3 cellular contexts compared by ENCODE assay signal in genomic region chr13:114315074-114315785, GRCh38.
TF ChIP-seq lines count a peak whose summit lies in the region.

No MANE protein-coding gene starts in this region.

TF ChIP-seq in SK-N-SH, 30 proteins besides CTCF, POLR2A, EP300 and RAD21 (continued from another document):
- TF ChIP-seq, protein P1, sequence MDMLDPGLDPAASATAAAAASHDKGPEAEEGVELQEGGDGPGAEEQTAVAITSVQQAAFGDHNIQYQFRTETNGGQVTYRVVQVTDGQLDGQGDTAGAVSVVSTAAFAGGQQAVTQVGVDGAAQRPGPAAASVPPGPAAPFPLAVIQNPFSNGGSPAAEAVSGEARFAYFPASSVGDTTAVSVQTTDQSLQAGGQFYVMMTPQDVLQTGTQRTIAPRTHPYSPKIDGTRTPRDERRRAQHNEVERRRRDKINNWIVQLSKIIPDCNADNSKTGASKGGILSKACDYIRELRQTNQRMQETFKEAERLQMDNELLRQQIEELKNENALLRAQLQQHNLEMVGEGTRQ (IDR thresholded peaks at IDR 0.05; ENCODE audit: borderline replicate concordance, low read depth, low read length) = no peak
- TF ChIP-seq GABPA (IDR thresholded peaks at IDR 0.05; ENCODE audit: low read depth) (no peak), USF1 (IDR thresholded peaks at IDR 0.05; ENCODE audit: borderline replicate concordance, low read depth) (no peak), POLR2AphosphoS5 (IDR thresholded peaks at IDR 0.05; ENCODE audit: low read depth, low read length) (no peak)

TF ChIP-seq in SK-N-SH treated with all-trans-retinoic acid at 6 μM for 48 hours, 23 proteins besides CTCF, POLR2A, EP300 and RAD21 (continued from another document):
- no peak for TF ChIP-seq SNAI2 (CRISPR knock-in tag; IDR thresholded peaks at IDR 0.05)

TF ChIP-seq in endothelial cell of umbilical vein, 7 proteins besides CTCF, POLR2A, EP300 and RAD21:
- TF ChIP-seq GATA2 (IDR thresholded peaks at IDR 0.05; ENCODE audit: insufficient read depth, insufficient read length, low read depth, low read length) (no peak), EZH2 (IDR thresholded peaks at IDR 0.05; ENCODE audit: borderline replicate concordance, low read depth, low read length, severe bottlenecking) (no peak), MAX (IDR thresholded peaks at IDR 0.05; ENCODE audit: insufficient read depth, insufficient read length) (no peak), JUN (IDR thresholded peaks at IDR 0.05; ENCODE audit: borderline replicate concordance, insufficient read depth, insufficient read length, low read depth) (no peak), FOS (IDR thresholded peaks at IDR 0.05; ENCODE audit: borderline replicate concordance, insufficient read depth, low read length) (no peak), MYC (IDR thresholded peaks at IDR 0.05; ENCODE audit: low read depth, low read length) (no peak), POLR2AphosphoS5 (IDR thresholded peaks at IDR 0.05; ENCODE audit: insufficient read depth, low read depth, low read length) (no peak)
TF ChIP-seq in endothelial cell of umbilical vein: peak in this region for 0.
